Comparison of ENCODE assay signal across 23 cellular contexts in the genomic region with DNA sequence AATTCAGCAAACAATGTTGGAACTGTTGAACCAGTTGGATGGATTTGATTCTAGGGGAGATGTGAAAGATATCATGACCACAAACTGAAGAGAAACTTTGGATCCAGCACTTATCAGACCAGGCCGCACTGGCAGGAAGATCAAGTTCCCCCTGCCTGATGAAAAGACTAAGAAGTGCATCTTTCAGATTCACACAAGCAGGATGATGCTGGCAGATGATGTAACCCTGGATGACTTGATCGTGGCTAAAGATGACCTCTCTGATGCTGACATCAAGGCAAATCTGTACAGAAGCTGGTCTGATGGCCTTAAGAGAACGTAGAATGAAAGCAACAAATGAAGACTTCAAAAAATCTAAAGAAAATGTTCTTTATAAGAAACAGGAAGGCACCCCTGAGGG.
"Had no signal": no experiment of that assay in that cellular context is flagged by ENCODE, and none has a peak within 500 bp of the region (broad histone marks: within the 10 kb centered on the region; RNA-seq: fewer than 3 reads in every experiment).

No MANE protein-coding gene starts in this region.

- ATAC-seq: left lobe of liver, natural killer cell had no signal

- H3K4me2 ChIP-seq: neural progenitor cell had no signal

- H3K4me3 ChIP-seq: coronary artery, neural progenitor cell, ovary, right atrium auricular region, sigmoid colon, stomach, thoracic aorta, transverse colon had no signal

- H2AFZ ChIP-seq: neural progenitor cell had no signal

- H3K27me3 ChIP-seq: neural progenitor cell, ovary, right atrium auricular region, sigmoid colon, stomach, transverse colon had no signal

- H3K4me1 ChIP-seq: neural progenitor cell, right atrium auricular region, sigmoid colon, stomach, transverse colon had no signal

- FAIRE-seq: endothelial cell of umbilical vein, islet of Langerhans, small intestine had no signal

- DNase-seq: effector CD4-positive, alpha-beta T cell; endodermal cell; foreskin melanocyte; head of caudate nucleus; hippocampal formation; mammary epithelial cell; natural killer cell; nucleus accumbens; ovary; sigmoid colon; small intestine; stimulated activated CD4-positive, alpha-beta T cell treated with anti-CD3 and anti-CD28 coated beads, Interleukin-12 subunit alpha, Interleukin-12 subunit beta, amount 100 ng/mL, for 4 hours; stimulated activated naive CD4-positive, alpha-beta T cell; stomach; substantia nigra; transverse colon had no signal

- H3K27ac ChIP-seq: coronary artery, neural progenitor cell, ovary, right atrium auricular region, sigmoid colon, stomach, thoracic aorta, transverse colon had no signal

- H3K36me3 ChIP-seq: neural progenitor cell, ovary, right atrium auricular region, sigmoid colon, stomach, thoracic aorta, transverse colon had no signal

- H3K9ac ChIP-seq: neural progenitor cell had no signal

- H3K9me3 ChIP-seq: ovary, right atrium auricular region, thoracic aorta had no signal
